Comparison of ENCODE assay signal across 8 cellular contexts in genomic region chr12:89706551-89707348, GRCh38. TPM values are rescaled to one million over a fixed set of nuclear protein-coding genes. Genes with fewer than 3 reads are reported as not detected.
DNase-seq lines count a peak whose midpoint lies in the region; ATAC-seq, FAIRE-seq and TF ChIP-seq lines count a peak whose summit lies in the region.

No MANE protein-coding gene starts in this region.

- H2BK120ac ChIP-seq in neuronal stem cell (ENCODE audit: low read depth, low read length) = no peak overlapping the region

- WGBS in neuronal stem cell (ENCODE audit: extremely low coverage in 2 of 2, insufficient read length in 2 of 2, insufficient replicate concordance in 1 of 2), 2 donors = no CpG with 5 or more reads among the region's 13 CpGs

- TF ChIP-seq CTCF in endothelial cell of umbilical vein (IDR thresholded peaks at IDR 0.05; ENCODE audit: extremely low read depth in 1 of 2, insufficient read depth in 1 of 2, low read depth in 1 of 2, low read length in 2 of 2) = no peak

- H3K23ac ChIP-seq in neuronal stem cell (ENCODE audit: low read depth, low read length, poor library complexity) = no peak overlapping the region

- H3K9me3 ChIP-seq in endothelial cell of umbilical vein (replicated peaks; ENCODE audit: control insufficient read depth, insufficient read depth, low read length) = no peaks in the 10 kb centered on the region
- no peaks in the 10 kb centered on the region for H3K9me3 ChIP-seq in neuronal stem cell (replicated peaks in 1 of 2; ENCODE audit: control insufficient read depth in 2 of 2, insufficient read depth in 1 of 2, low read depth in 1 of 2, low read length in 2 of 2)

- no peak overlapping the region for H3K14ac ChIP-seq in neuronal stem cell (ENCODE audit: low read length)

- FAIRE-seq in GM19239 (lab: Jason Lieb, UNC) (peak; percentile 67), endothelial cell of umbilical vein (lab: Jason Lieb, UNC) (no peak)

- POLR2A ChIA-PET in endothelial cell of umbilical vein (lab: Charles Lee) = no interaction called here

- H4K8ac ChIP-seq in neuronal stem cell (ENCODE audit: low read depth, low read length) = no peak overlapping the region

- H3K36me3 ChIP-seq in endothelial cell of umbilical vein (ENCODE audit: control insufficient read depth in 2 of 2, extremely low read depth in 1 of 2, insufficient read depth in 2 of 2, low read length in 2 of 2) (no peaks in the 10 kb centered on the region), neuronal stem cell (replicated peaks in 1 of 2; ENCODE audit: control insufficient read depth in 2 of 2, insufficient read depth in 2 of 2, low read length in 2 of 2) (no peaks in the 10 kb centered on the region)

- peaks cover 2% of the 10 kb centered on the region for H4K20me1 ChIP-seq in endothelial cell of umbilical vein (replicated peaks; ENCODE audit: control insufficient read depth, extremely low read depth, insufficient read depth, low read length)

- no peak overlapping the region for H3K18ac ChIP-seq in neuronal stem cell (ENCODE audit: low read length)

- H3K79me1 ChIP-seq in neuronal stem cell (ENCODE audit: low read depth, low read length) = peaks cover 2% of the 10 kb centered on the region

- H2AFZ ChIP-seq in endothelial cell of umbilical vein (ENCODE audit: low read depth, low read length) (no peak overlapping the region), neuronal stem cell (ENCODE audit: low read length) (peak overlapping the region; percentile 99)

- H3K27ac ChIP-seq in endothelial cell of umbilical vein (ENCODE audit: insufficient read depth, low read depth, low read length) = no peak overlapping the region
- H3K27ac ChIP-seq in neuronal stem cell (replicated peaks; ENCODE audit: low read length) = no peak overlapping the region

- H3K79me2 ChIP-seq in endothelial cell of umbilical vein (ENCODE audit: control insufficient read depth, insufficient read depth, low read length) = peaks cover 23% of the 10 kb centered on the region

- no peak overlapping the region for H4K91ac ChIP-seq in neuronal stem cell (ENCODE audit: low read depth, low read length, poor library complexity)

- H3K4me3 ChIP-seq in endothelial cell of umbilical vein (replicated peaks in 1 of 3; ENCODE audit: insufficient read depth in 1 of 3, low read depth in 1 of 3, low read length in 3 of 3) (peak overlapping the region in 2 of 3 experiments; percentile 73 to 75), neuronal stem cell (ENCODE audit: low read length in 2 of 2) (peak overlapping the region; percentile 75 to 94)

- no peak for TF ChIP-seq POLR2A in endothelial cell of umbilical vein (IDR thresholded peaks at IDR 0.05; ENCODE audit: low read depth, low read length)

- no peaks in the 10 kb centered on the region for H3K9me1 ChIP-seq in endothelial cell of umbilical vein (replicated peaks; ENCODE audit: control insufficient read depth, extremely low read depth, insufficient read depth, low read length)

- no peak overlapping the region for H3K4ac ChIP-seq in neuronal stem cell (ENCODE audit: low read length)

- H3K27me3 ChIP-seq in endothelial cell of umbilical vein (ENCODE audit: control insufficient read depth in 2 of 2, insufficient read depth in 2 of 2, low read length in 2 of 2) (peaks cover 0 to 16% of the 10 kb centered on the region in 2 experiments), neuronal stem cell (ENCODE audit: control insufficient read depth in 3 of 3, insufficient read depth in 3 of 3, low read depth in 1 of 3, low read length in 3 of 3) (no peaks in the 10 kb centered on the region)

- H2AK5ac ChIP-seq in neuronal stem cell (ENCODE audit: low read depth, low read length) = no peak overlapping the region

- H2BK5ac ChIP-seq in neuronal stem cell (ENCODE audit: low read length) = no peak overlapping the region

- CTCF ChIA-PET in endothelial cell of umbilical vein (lab: Charles Lee) = interaction anchor here (0.9 to 2.1 kb wide), 3 partner anchors 14 to 164 kb away, joined by 3 to 5 read pairs (median 3); no protein-coding TSS in a partner anchor

- peak overlapping the region; percentile 83 for H3K4me2 ChIP-seq in endothelial cell of umbilical vein (ENCODE audit: insufficient read depth, low read length)
- peak overlapping the region; percentile 81 for H3K4me2 ChIP-seq in neuronal stem cell (ENCODE audit: insufficient read depth, low read length, poor library complexity, severe bottlenecking)

- ATAC-seq in GM18858 (IDR thresholded peaks at IDR 0.05; ENCODE audit: unreplicated experiment) = no peak

- no peak overlapping the region for H3K9ac ChIP-seq in endothelial cell of umbilical vein (replicated peaks; ENCODE audit: extremely low read depth, insufficient read depth, low read length)
- H3K9ac ChIP-seq in neuronal stem cell (ENCODE audit: low read depth, low read length, poor library complexity) = no peak overlapping the region

- no peak overlapping the region for H2BK12ac ChIP-seq in neuronal stem cell (ENCODE audit: low read length)

- intact Hi-C loops in endothelial cell of umbilical vein (cut with micrococcal nuclease) = loop anchor here (5.0 kb wide), 3 partner anchors 334 to 836 kb away; no protein-coding TSS in a partner anchor

- TSS peak; percentile 19 for BruUV-seq in endothelial cell of umbilical vein (replicated peaks; lab: Mats Ljungman, UMichigan)

- no peak overlapping the region for H2BK15ac ChIP-seq in neuronal stem cell (ENCODE audit: low read length)

- dilution Hi-C loops in endothelial cell of umbilical vein (cut with MboI; ENCODE audit: extremely low pct_ligation_motif_present, low sequenced_read_pairs) = no loop called here

- H3K4me1 ChIP-seq in endothelial cell of umbilical vein (ENCODE audit: control insufficient read depth, extremely low read depth, insufficient read depth, low read length) (peaks cover 12% of the 10 kb centered on the region), neuronal stem cell (ENCODE audit: control insufficient read depth in 2 of 2, insufficient read depth in 1 of 2, low read depth in 1 of 2, low read length in 2 of 2) (peaks cover 2 to 8% of the 10 kb centered on the region in 2 donors)

- peak; percentile 21 for DNase-seq in AG08396 (ENCODE audit: low spot score)
- no peak for DNase-seq in GM19239 (ENCODE audit: insufficient read length, low spot score)
- peak; percentile 38 for DNase-seq in SHP77 treated with DMSO at 0.1 percent for 48 hours (lab: John Stamatoyannopoulos, UW)
- peak; percentile 27 for DNase-seq in endothelial cell of umbilical vein (ENCODE audit: low read depth, low spot score)
- peak; percentile 17 for DNase-seq in neuronal stem cell (ENCODE audit: low spot score)
- no peak for DNase-seq in GM19238 (ENCODE audit: insufficient read length, low spot score)
- DNase-seq in A172 (ENCODE audit: low spot score) = no peak

TF ChIP-seq in endothelial cell of umbilical vein, 7 proteins besides CTCF, POLR2A, EP300 and RAD21:
- TF ChIP-seq JUN (IDR thresholded peaks at IDR 0.05; ENCODE audit: borderline replicate concordance, insufficient read depth, insufficient read length, low read depth) (no peak), FOS (IDR thresholded peaks at IDR 0.05; ENCODE audit: borderline replicate concordance, insufficient read depth, low read length) (no peak), POLR2AphosphoS5 (IDR thresholded peaks at IDR 0.05; ENCODE audit: insufficient read depth, low read depth, low read length) (no peak), EZH2 (IDR thresholded peaks at IDR 0.05; ENCODE audit: borderline replicate concordance, low read depth, low read length, severe bottlenecking) (no peak), GATA2 (IDR thresholded peaks at IDR 0.05; ENCODE audit: insufficient read depth, insufficient read length, low read depth, low read length) (no peak), MYC (IDR thresholded peaks at IDR 0.05; ENCODE audit: low read depth, low read length) (no peak), MAX (IDR thresholded peaks at IDR 0.05; ENCODE audit: insufficient read depth, insufficient read length) (no peak)

RNA-seq across cellular contexts. Expression of gene ATP2B1, which starts 1.9 kb away (rescaled TPM):
- total RNA-seq in endothelial cell of umbilical vein = 28.0 and 38.0 TPM in 2 replicates
- polyA plus RNA-seq in endothelial cell of umbilical vein = 4.2 and 6.4 TPM in 2 replicates
- polyA plus RNA-seq in endothelial cell of umbilical vein (2011; cell fraction: cytosol; rRNA removed) = 9.1 and 10.9 TPM in 2 replicates
- 31.8 and 32.5 TPM in 2 replicates for polyA plus RNA-seq in endothelial cell of umbilical vein (2011; cell fraction: nucleus; rRNA removed)
- 9.8 and 13.9 TPM in 2 replicates for polyA plus RNA-seq in endothelial cell of umbilical vein (2012)
- 25.8 and 32.6 TPM in 2 replicates for polyA minus RNA-seq in endothelial cell of umbilical vein
- polyA minus RNA-seq in endothelial cell of umbilical vein (2011; cell fraction: cytosol; rRNA and poly(A)+ RNA removed) = 32.1 TPM
- 66.1 and 75.9 TPM in 2 replicates for polyA minus RNA-seq in endothelial cell of umbilical vein (2011; cell fraction: nucleus; rRNA and poly(A)+ RNA removed)
- 35.7 TPM for polyA plus RNA-seq in neuronal stem cell (2013, experiment 1 of 2)
- 39.7 TPM for polyA plus RNA-seq in neuronal stem cell (2013, experiment 2 of 2)
- 42.8 and 54.7 TPM in 2 replicates for total RNA-seq in A172 (2014; rRNA removed; shearing (Covaris generic))

Comparison
In these comparisons a context has a peak if more than half of its experiments do, and no peak if none do; other contexts are left out.
1. DNase-seq: peak in AG08396 (single experiment), SHP77 treated with DMSO at 0.1 percent for 48 hours (single experiment), endothelial cell of umbilical vein (single experiment) and neuronal stem cell (single experiment); none in GM19239 (single experiment), GM19238 (single experiment) and A172 (single experiment).